In the genomic region with DNA sequence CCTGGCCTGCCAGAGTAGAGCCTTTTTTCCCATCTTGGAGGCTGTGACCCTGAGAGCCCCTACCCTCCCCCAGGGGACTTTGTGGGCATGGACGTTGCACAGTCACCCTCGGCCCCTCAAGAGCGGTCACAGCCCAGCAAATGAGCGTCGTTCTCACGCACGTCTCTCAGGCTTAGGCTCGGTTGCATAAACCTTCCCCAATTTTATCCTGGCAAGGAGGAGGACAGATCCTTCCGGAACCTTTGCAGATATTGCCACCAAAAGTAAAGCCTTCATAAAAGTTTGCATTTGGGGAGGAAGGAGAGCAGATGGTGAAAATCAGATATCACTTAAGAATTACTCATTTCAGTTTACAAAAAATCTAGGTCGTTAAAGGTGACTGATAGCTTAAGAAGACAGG, we compare ENCODE assay signal across 15 cellular contexts. TPM values are rescaled to one million over a fixed set of nuclear protein-coding genes. Genes with fewer than 3 reads are reported as not detected.
DNase-seq lines count a peak whose midpoint lies in the region; ATAC-seq and TF ChIP-seq lines count a peak whose summit lies in the region.
"Had no signal": no experiment of that assay in that cellular context is flagged by ENCODE, and none has a peak within 500 bp of the region (broad histone marks: within the 10 kb centered on the region; RNA-seq: fewer than 3 reads in every experiment).

No MANE protein-coding gene starts in this region.

- H3K27me3 Mint-ChIP-seq in activated naive CD4-positive, alpha-beta T cell treated with anti-CD3 and anti-CD28 coated beads, Interleukin-2, amount 50 U/mL, for 24 hours: no peaks in the 10 kb centered on the region
- peaks cover 4% of the 10 kb centered on the region for H3K27me3 Mint-ChIP-seq in activated CD4-positive, alpha-beta memory T cell treated with anti-CD3 and anti-CD28 coated beads for 36 hours
- H3K27me3 Mint-ChIP-seq in nephron progenitor cell (ENCODE audit: low read depth, poor library complexity): no peaks in the 10 kb centered on the region

- H3K4me3 Mint-ChIP-seq in activated naive CD4-positive, alpha-beta T cell treated with anti-CD3 and anti-CD28 coated beads, Interleukin-2, amount 50 U/mL, for 24 hours: peak overlapping the region; percentile 1
- no peak overlapping the region for H3K4me3 Mint-ChIP-seq in activated CD4-positive, alpha-beta memory T cell treated with anti-CD3 and anti-CD28 coated beads for 36 hours
- no peak overlapping the region for H3K4me3 Mint-ChIP-seq in nephron progenitor cell

- CTCF ChIA-PET in activated CD4-positive, alpha-beta memory T cell treated with anti-CD3 and anti-CD28 coated beads for 36 hours (lab: Charles Lee): interaction anchor here (1.0 kb wide), 1 partner anchor 90 kb away, joined by 3 read pairs; no protein-coding TSS in a partner anchor

- ATAC-seq in DND-41 (ENCODE audit: insufficient read depth, low read depth) (no peak), GM18907 (IDR thresholded peaks at IDR 0.05; ENCODE audit: unreplicated experiment) (no peak)

- H3K27ac Mint-ChIP-seq in activated naive CD4-positive, alpha-beta T cell treated with anti-CD3 and anti-CD28 coated beads, Interleukin-2, amount 50 U/mL, for 24 hours: no peak overlapping the region
- peak overlapping the region; percentile 21 for H3K27ac Mint-ChIP-seq in activated CD4-positive, alpha-beta memory T cell treated with anti-CD3 and anti-CD28 coated beads for 36 hours
- H3K27ac Mint-ChIP-seq in nephron progenitor cell: peak overlapping the region; percentile 86

- no peaks in the 10 kb centered on the region for H3K79me2 ChIP-seq in DND-41 (ENCODE audit: insufficient read depth, low read length)
- no peaks in the 10 kb centered on the region for H3K79me2 ChIP-seq in osteoblast (ENCODE audit: insufficient read depth, low read length)

- peak overlapping the region; percentile 51 for H3K9ac ChIP-seq in DND-41 (ENCODE audit: low read depth, low read length)
- H3K9ac ChIP-seq: KMS-11 had no signal

- 0 out of 4 replicates have a peak overlapping the region, but pooled peaks of 1 of the 2 experiments have one; percentile 32 for H3K4me3 ChIP-seq in DND-41 (ENCODE audit: low read depth in 1 of 2, low read length in 2 of 2)
- H3K4me3 ChIP-seq in osteoblast (ENCODE audit: insufficient read depth, low read length): no peak overlapping the region
- H3K4me3 ChIP-seq: MG63, Peyer's patch had no signal

- H3K27me3 ChIP-seq in DND-41 (ENCODE audit: insufficient read depth, low read length, poor library complexity) (no peaks in the 10 kb centered on the region), osteoblast (ENCODE audit: insufficient read depth, low read length) (peaks cover 50% of the 10 kb centered on the region)
- H3K27me3 ChIP-seq: Peyer's patch had no signal

- POLR2A ChIA-PET in activated CD4-positive, alpha-beta memory T cell treated with anti-CD3 and anti-CD28 coated beads for 36 hours (lab: Charles Lee): no interaction called here

- H3K36me3 Mint-ChIP-seq in activated naive CD4-positive, alpha-beta T cell treated with anti-CD3 and anti-CD28 coated beads, Interleukin-2, amount 50 U/mL, for 24 hours: no peaks in the 10 kb centered on the region
- no peaks in the 10 kb centered on the region for H3K36me3 Mint-ChIP-seq in activated CD4-positive, alpha-beta memory T cell treated with anti-CD3 and anti-CD28 coated beads for 36 hours
- H3K36me3 Mint-ChIP-seq in nephron progenitor cell (ENCODE audit: low read depth): peaks cover 56% of the 10 kb centered on the region

- H3K9me3 Mint-ChIP-seq in activated naive CD4-positive, alpha-beta T cell treated with anti-CD3 and anti-CD28 coated beads, Interleukin-2, amount 50 U/mL, for 24 hours: no peaks in the 10 kb centered on the region
- H3K9me3 Mint-ChIP-seq in activated CD4-positive, alpha-beta memory T cell treated with anti-CD3 and anti-CD28 coated beads for 36 hours: no peaks in the 10 kb centered on the region
- no peaks in the 10 kb centered on the region for H3K9me3 Mint-ChIP-seq in nephron progenitor cell

- TF ChIP-seq CTCF in DND-41 (IDR thresholded peaks at IDR 0.05; ENCODE audit: borderline replicate concordance, extremely low read depth, low read length, poor library complexity, severe bottlenecking) (no peak), nephron progenitor cell (IDR thresholded peaks at IDR 0.05) (no peak), osteoblast (IDR thresholded peaks at IDR 0.05; ENCODE audit: extremely low read depth, low read depth, low read length) (no peak)

- H3K4me2 ChIP-seq in DND-41 (ENCODE audit: insufficient read depth, low read length) (peak overlapping the region; percentile 71), osteoblast (ENCODE audit: insufficient read depth, low read length) (no peak overlapping the region)
- H3K4me2 ChIP-seq: KMS-11 had no signal

- H3K27ac ChIP-seq in DND-41 (ENCODE audit: low read length) (peak overlapping the region; percentile 97), osteoblast (ENCODE audit: low read depth, low read length) (no peak overlapping the region)
- H3K27ac ChIP-seq: KMS-11, Peyer's patch had no signal

- intact Hi-C loops in activated CD4-positive, alpha-beta memory T cell treated with anti-CD3 and anti-CD28 coated beads for 36 hours (cut with micrococcal nuclease): loop anchor here (5.0 to 10.0 kb wide), 2 partner anchors 150 to 982 kb away; no protein-coding TSS in a partner anchor

- no peak for DNase-seq in activated naive CD4-positive, alpha-beta T cell treated with Interleukin-2 at 50 U/mL for 16 hours
- DNase-seq in DND-41 (no peak), nephron progenitor cell (no peak), osteoblast (ENCODE audit: insufficient read length, low spot score, missing footprints) (no peak)
- no peak for DNase-seq in activated CD4-positive, alpha-beta memory T cell treated with anti-CD3 and anti-CD28 coated beads for 36 hours
- DNase-seq: ACHN, MG63, NCI-H1105, NCI-H187, NCI-H748 treated with DMSO at 0.1 percent for 48 hours, Peyer's patch, SHP77 treated with DMSO at 0.1 percent for 48 hours had no signal

- no peaks in the 10 kb centered on the region for H3K9me3 ChIP-seq in DND-41 (ENCODE audit: insufficient read depth, low read length, severe bottlenecking)
- H3K9me3 ChIP-seq in osteoblast (ENCODE audit: low read depth, low read length): no peaks in the 10 kb centered on the region
- H3K9me3 ChIP-seq: MG63, Peyer's patch had no signal

- H4K20me1 ChIP-seq in DND-41 (ENCODE audit: insufficient read depth, low read length): no peaks in the 10 kb centered on the region
- no peaks in the 10 kb centered on the region for H4K20me1 ChIP-seq in osteoblast (ENCODE audit: insufficient read depth, low read length)

- H3K36me3 ChIP-seq in DND-41 (ENCODE audit: insufficient read depth, low read length) (no peaks in the 10 kb centered on the region), osteoblast (ENCODE audit: insufficient read depth, low read length) (no peaks in the 10 kb centered on the region)
- H3K36me3 ChIP-seq: MG63 had no signal

- H3K4me1 Mint-ChIP-seq in activated naive CD4-positive, alpha-beta T cell treated with anti-CD3 and anti-CD28 coated beads, Interleukin-2, amount 50 U/mL, for 24 hours: peaks cover 61% of the 10 kb centered on the region
- H3K4me1 Mint-ChIP-seq in activated CD4-positive, alpha-beta memory T cell treated with anti-CD3 and anti-CD28 coated beads for 36 hours (ENCODE audit: low read depth): peaks cover 54% of the 10 kb centered on the region
- H3K4me1 Mint-ChIP-seq in nephron progenitor cell: peaks cover 38% of the 10 kb centered on the region

- H3K4me1 ChIP-seq in DND-41 (ENCODE audit: insufficient read depth, low read length) (peaks cover 63% of the 10 kb centered on the region), osteoblast (ENCODE audit: insufficient read depth, low read length) (peaks cover 12% of the 10 kb centered on the region)

- H2AFZ ChIP-seq in DND-41 (ENCODE audit: low read depth, low read length): no peak overlapping the region
- no peak overlapping the region for H2AFZ ChIP-seq in osteoblast (ENCODE audit: low read length)

RNA-seq across cellular contexts. Expression of a gene that starts 29.2 kb away (rescaled TPM):
- total RNA-seq in activated CD4-positive, alpha-beta memory T cell treated with anti-CD3 and anti-CD28 coated beads for 36 hours: 1 to 10 TPM; 7.5 to 8.6 TPM
- total RNA-seq in osteoblast: 0.36 TPM in 1 of 2 replicates, not detected in the other
